Comparison of ENCODE assay signal across 8 cellular contexts in the genomic region with DNA sequence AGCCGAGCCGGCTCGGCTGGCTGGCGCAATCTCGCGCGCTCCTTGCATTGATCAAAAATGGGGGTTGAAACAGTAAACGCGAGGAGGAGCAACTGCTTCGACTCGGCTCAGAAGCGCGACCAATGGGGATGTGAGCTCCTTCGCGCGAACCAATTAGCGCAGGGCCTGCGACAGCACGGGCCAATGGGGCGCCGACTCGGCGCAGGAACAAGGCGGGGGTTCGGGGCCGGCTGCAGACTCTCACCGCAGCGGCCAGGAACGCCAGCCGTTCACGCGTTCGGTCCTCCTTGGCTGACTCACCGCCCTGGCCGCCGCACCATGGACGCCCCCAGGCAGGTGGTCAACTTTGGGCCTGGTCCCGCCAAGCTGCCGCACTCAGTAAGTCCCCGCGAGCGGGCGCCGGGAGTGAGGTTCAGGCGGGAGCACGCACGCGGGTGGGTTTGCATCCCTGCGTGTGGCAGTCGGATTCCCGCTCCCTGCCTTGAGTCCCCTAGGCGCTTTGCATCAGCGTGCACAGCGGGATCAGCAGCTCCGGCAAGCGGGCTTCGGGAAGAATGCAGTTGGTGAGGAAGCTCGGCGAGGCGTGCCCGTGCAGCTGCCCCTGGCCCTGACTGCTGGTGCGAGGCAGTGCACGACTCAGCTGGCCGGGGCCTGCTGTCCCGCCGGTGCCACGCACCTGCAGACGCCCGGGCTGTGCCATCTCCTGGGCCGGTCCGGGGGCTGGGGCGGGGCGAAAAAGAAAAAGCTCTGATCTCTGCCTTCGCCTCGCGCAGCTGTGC. TPM values are rescaled to one million over a fixed set of nuclear protein-coding genes. Genes with fewer than 3 reads are reported as not detected.
DNase-seq lines count a peak whose midpoint lies in the region; ATAC-seq, FAIRE-seq and TF ChIP-seq lines count a peak whose summit lies in the region.

A gene (plus strand): TSS at position 233 of the 779 bp plus-strand sequence. CDS start 86 bp downstream, at position 319.

- ATAC-seq in RWPE2 (ENCODE audit: low read depth), result peak; percentile 97
- ATAC-seq in stimulated activated naive CD8-positive, alpha-beta T cell treated with anti-CD3 and anti-CD28 coated beads, Interleukin-15, Interleukin-2, amounts not matched to agents 100 U/mL and 50 U/mL, for 24 hours, result peak; percentile 97

- peak within 1 kb of the TSS; percentile 93 for H3K27ac Mint-ChIP-seq in activated T-helper 2 cell treated with anti-CD3 and anti-CD28 coated beads, Interferon-gamma antibody, Interleukin-2, Interleukin-4, amounts not matched to agents 10 μg/mL and 5 μg/mL and 100 μg/mL, durations not matched to agents 14 hours and 24 hours and 36 hours
- H3K27ac Mint-ChIP-seq in nephron, result peak within 1 kb of the TSS; percentile 89 to 94 (median 90)

- TF ChIP-seq CTCF in RWPE2 (IDR thresholded peaks at IDR 0.05; ENCODE audit: poor library complexity, severe bottlenecking) (peak; percentile 10), fibroblast of the aortic adventitia (IDR thresholded peaks at IDR 0.05; ENCODE audit: insufficient read depth, low read length) (no peak), nephron (IDR thresholded peaks at IDR 0.05; ENCODE audit: unreplicated experiment in 3 of 3) (no peak)

- H3K4me1 ChIP-seq in RWPE2 (ENCODE audit: insufficient read depth, poor library complexity, severe bottlenecking), result peaks cover 8% of the 10 kb centered on the region

- H3K4me3 ChIP-seq in RWPE2 (ENCODE audit: severe bottlenecking) (peak within 1 kb of the TSS; percentile 84), fibroblast of the aortic adventitia (ENCODE audit: low read depth, low read length) (peak within 1 kb of the TSS; percentile 95)

- peaks cover 34% of the 10 kb centered on the region for H3K36me3 Mint-ChIP-seq in activated T-helper 2 cell treated with anti-CD3 and anti-CD28 coated beads, Interferon-gamma antibody, Interleukin-2, Interleukin-4, amounts not matched to agents 10 μg/mL and 5 μg/mL and 100 μg/mL, durations not matched to agents 14 hours and 24 hours and 36 hours (ENCODE audit: low read depth)
- peaks cover 16% of the 10 kb centered on the region for H3K36me3 Mint-ChIP-seq in nephron (ENCODE audit: low read depth)

- H3K4me1 Mint-ChIP-seq in activated T-helper 2 cell treated with anti-CD3 and anti-CD28 coated beads, Interferon-gamma antibody, Interleukin-2, Interleukin-4, amounts not matched to agents 10 μg/mL and 5 μg/mL and 100 μg/mL, durations not matched to agents 14 hours and 24 hours and 36 hours (ENCODE audit: low read depth), result peaks cover 40% of the 10 kb centered on the region
- H3K4me1 Mint-ChIP-seq in nephron, result peaks cover 49% of the 10 kb centered on the region

- no peaks in the 10 kb centered on the region for H3K27me3 ChIP-seq in RWPE2 (ENCODE audit: insufficient read depth, poor library complexity, severe bottlenecking)

- DNase-seq in ELF-1 (ENCODE audit: low read depth, low spot score) (peak; percentile 98), H54 (ENCODE audit: insufficient read length, low spot score) (peak; percentile 100), LoVo (ENCODE audit: low spot score) (peak; percentile 96), RWPE2 (ENCODE audit: low spot score) (peak; percentile 95), fibroblast of the aortic adventitia (ENCODE audit: low read depth) (peak; percentile 98)
- DNase-seq in activated T-helper 2 cell treated with anti-CD3 and anti-CD28 coated beads, Interferon-gamma antibody, Interleukin-2, Interleukin-4, amounts not matched to agents 10 μg/mL and 5 μg/mL and 100 μg/mL, durations not matched to agents 14 hours and 24 hours and 36 hours (ENCODE audit: low spot score), result peak; percentile 92
- DNase-seq in stimulated activated naive CD8-positive, alpha-beta T cell treated with anti-CD3 and anti-CD28 coated beads, Interleukin-15, Interleukin-2, amounts not matched to agents 100 U/mL and 50 U/mL, for 24 hours, result peak; percentile 88

- no peaks in the 10 kb centered on the region for H3K9me3 Mint-ChIP-seq in activated T-helper 2 cell treated with anti-CD3 and anti-CD28 coated beads, Interferon-gamma antibody, Interleukin-2, Interleukin-4, amounts not matched to agents 10 μg/mL and 5 μg/mL and 100 μg/mL, durations not matched to agents 14 hours and 24 hours and 36 hours
- H3K9me3 Mint-ChIP-seq in nephron, result no peaks in the 10 kb centered on the region

- H3K27me3 Mint-ChIP-seq in activated T-helper 2 cell treated with anti-CD3 and anti-CD28 coated beads, Interferon-gamma antibody, Interleukin-2, Interleukin-4, amounts not matched to agents 10 μg/mL and 5 μg/mL and 100 μg/mL, durations not matched to agents 14 hours and 24 hours and 36 hours (ENCODE audit: low read depth), result no peaks in the 10 kb centered on the region
- peaks cover 7% of the 10 kb centered on the region for H3K27me3 Mint-ChIP-seq in nephron (ENCODE audit: low read depth)

- peak within 1 kb of the TSS; percentile 59 for H3K27ac ChIP-seq in RWPE2 (ENCODE audit: poor library complexity, severe bottlenecking)

- peak; percentile 99 for FAIRE-seq in H54 (lab: Jason Lieb, UNC)

- peaks cover 42% of the 10 kb centered on the region for H3K36me3 ChIP-seq in RWPE2 (ENCODE audit: low read depth)

- peak; percentile 72 for TF ChIP-seq POLR2A in H54 (IDR thresholded peaks at IDR 0.05; ENCODE audit: low read depth, low read length)

- H3K9me3 ChIP-seq in RWPE2 (ENCODE audit: severe bottlenecking), result no peaks in the 10 kb centered on the region

- H3K4me3 Mint-ChIP-seq in activated T-helper 2 cell treated with anti-CD3 and anti-CD28 coated beads, Interferon-gamma antibody, Interleukin-2, Interleukin-4, amounts not matched to agents 10 μg/mL and 5 μg/mL and 100 μg/mL, durations not matched to agents 14 hours and 24 hours and 36 hours (ENCODE audit: low read depth), result peak within 1 kb of the TSS; percentile 92
- peak within 1 kb of the TSS; percentile 88 to 94 (median 92) for H3K4me3 Mint-ChIP-seq in nephron

- intact Hi-C loops in activated T-helper 2 cell treated with anti-CD3 and anti-CD28 coated beads, Interferon-gamma antibody, Interleukin-2, Interleukin-4, amounts not matched to agents 10 μg/mL and 5 μg/mL and 100 μg/mL, durations not matched to agents 14 hours and 24 hours and 36 hours (cut with micrococcal nuclease), result loop anchor here (2.0 to 5.0 kb wide), 3 partner anchors 35 to 265 kb away; a partner anchor contains a TSS

RNA-seq across cellular contexts. Expression of the gene that starts here (rescaled TPM):
- total RNA-seq in activated T-helper 2 cell treated with anti-CD3 and anti-CD28 coated beads, Interferon-gamma antibody, Interleukin-2, Interleukin-4, amounts not matched to agents 10 μg/mL and 5 μg/mL and 100 μg/mL, durations not matched to agents 14 hours and 24 hours and 36 hours, result 66.5 and 67.6 TPM in 2 replicates
- 32.0 and 308 TPM in 2 replicates for total RNA-seq in fibroblast of the aortic adventitia (ENCODE audit: low replicate concordance)

Comparison
In these comparisons a context has a peak if more than half of its experiments do, and no peak if none do; other contexts are left out.
1. Peak in every context shown above with its lines: DNase-seq, ATAC-seq, H3K4me3 ChIP-seq and H3K27ac ChIP-seq.